In genomic region chr11:61602775-61603569, GRCh38 we compare ENCODE assay signal across 9 cellular contexts. TPM values are rescaled to one million over a fixed set of nuclear protein-coding genes. Genes with fewer than 3 reads are reported as not detected.
DNase-seq lines count a peak whose midpoint lies in the region; ATAC-seq and TF ChIP-seq lines count a peak whose summit lies in the region.
"Had no signal": no experiment of that assay in that cellular context is flagged by ENCODE, and none has a peak within 500 bp of the region (broad histone marks: within the 10 kb centered on the region; RNA-seq: fewer than 3 reads in every experiment).

No MANE protein-coding gene starts in this region.

- no peaks in the 10 kb centered on the region; the same call in 1 of the 2 replicates for H3K27me3 ChIP-seq in SK-N-SH (ENCODE audit: insufficient read depth)
- H3K27me3 ChIP-seq in smooth muscle cell (ENCODE audit: low read depth): no peaks in the 10 kb centered on the region

- 8% methylated on average over 3 of the region's 20 CpGs for WGBS in SK-N-SH (ENCODE audit: low lambda C conversion rate)
- WGBS in smooth muscle cell (ENCODE audit: low lambda C conversion rate): 18% methylated on average over 19 of the region's 20 CpGs

- no peak overlapping the region; a peak in 1 of 4 replicates for H3K4me3 ChIP-seq in SK-N-SH (ENCODE audit: low read depth in 2 of 2, low read length in 1 of 2)
- H3K4me3 ChIP-seq in smooth muscle cell: no peak overlapping the region

- H3K27me3 Mint-ChIP-seq in activated CD4-positive, alpha-beta T cell treated with anti-CD3 and anti-CD28 coated beads, Interleukin-2, amount 10 ng/mL, durations not matched to agents 7 days and 5 days: peaks cover 11% of the 10 kb centered on the region

- no peak for TF ChIP-seq EP300 in SK-N-SH (IDR thresholded peaks at IDR 0.05; ENCODE audit: borderline replicate concordance in 1 of 2, low read depth in 1 of 2, low read length in 1 of 2)

- H3K9me3 ChIP-seq in SK-N-SH (no peaks in the 10 kb centered on the region), smooth muscle cell (replicated peaks; ENCODE audit: low read depth) (no peaks in the 10 kb centered on the region)

- no peak overlapping the region for H3K9ac ChIP-seq in SK-N-SH
- no peak overlapping the region for H3K9ac ChIP-seq in smooth muscle cell (ENCODE audit: low read depth)

- H2AFZ ChIP-seq in SK-N-SH (ENCODE audit: low read depth) (no peak overlapping the region), smooth muscle cell (ENCODE audit: low read depth) (no peak overlapping the region)

- H3K4me2 ChIP-seq in SK-N-SH: peak overlapping the region; percentile 21; the same call in 1 of the 2 replicates
- H3K4me2 ChIP-seq in smooth muscle cell: peak overlapping the region; percentile 76

- peaks cover 9 to 44% of the 10 kb centered on the region in 2 experiments; a peak in 2 of 4 replicates for H3K4me1 ChIP-seq in SK-N-SH (ENCODE audit: control insufficient read depth in 1 of 2, insufficient read depth in 2 of 2, low read depth in 1 of 2, low read length in 1 of 2)
- peaks cover 17% of the 10 kb centered on the region for H3K4me1 ChIP-seq in smooth muscle cell (ENCODE audit: low read depth)

- H3K9me3 Mint-ChIP-seq in activated CD4-positive, alpha-beta T cell treated with anti-CD3 and anti-CD28 coated beads, Interleukin-2, amount 10 ng/mL, durations not matched to agents 7 days and 5 days: no peaks in the 10 kb centered on the region
- H3K9me3 Mint-ChIP-seq: stimulated activated naive CD8-positive, alpha-beta T cell treated with anti-CD3 and anti-CD28 coated beads, Interleukin-15, Interleukin-2, amounts not matched to agents 100 ng/mL and 50 ng/mL, for 24 hours had no signal

- no peak overlapping the region for H3K27ac Mint-ChIP-seq in activated CD4-positive, alpha-beta T cell treated with anti-CD3 and anti-CD28 coated beads, Interleukin-2, amount 10 ng/mL, durations not matched to agents 7 days and 5 days
- H3K27ac Mint-ChIP-seq: stimulated activated naive CD8-positive, alpha-beta T cell treated with anti-CD3 and anti-CD28 coated beads, Interleukin-15, Interleukin-2, amounts not matched to agents 100 ng/mL and 50 ng/mL, for 24 hours had no signal

- no peaks in the 10 kb centered on the region for H4K20me1 ChIP-seq in SK-N-SH (ENCODE audit: insufficient read depth)
- H4K20me1 ChIP-seq in smooth muscle cell (ENCODE audit: low read depth): no peaks in the 10 kb centered on the region

- H3F3A ChIP-seq in SK-N-SH (replicated peaks; ENCODE audit: insufficient read depth) (no peaks in the 10 kb centered on the region), smooth muscle cell (ENCODE audit: low read depth) (peaks cover 13% of the 10 kb centered on the region)

- H3K36me3 Mint-ChIP-seq in activated CD4-positive, alpha-beta T cell treated with anti-CD3 and anti-CD28 coated beads, Interleukin-2, amount 10 ng/mL, durations not matched to agents 7 days and 5 days (ENCODE audit: low read depth): no peaks in the 10 kb centered on the region

- ATAC-seq in Right ventricle myocardium superior (ENCODE audit: poor library complexity): peak; percentile 89

- H3K4me1 Mint-ChIP-seq in activated CD4-positive, alpha-beta T cell treated with anti-CD3 and anti-CD28 coated beads, Interleukin-2, amount 10 ng/mL, durations not matched to agents 7 days and 5 days: no peaks in the 10 kb centered on the region

- CTCF ChIA-PET in SK-N-SH (lab: Yijun Ruan, JAX): interaction anchor here (1.0 to 1.7 kb wide), 7 partner anchors 14 to 157 kb away, joined by 3 to 6 read pairs (median 4); no protein-coding TSS in a partner anchor
- CTCF ChIA-PET in activated CD4-positive, alpha-beta T cell treated with anti-CD3 and anti-CD28 coated beads, Interleukin-2, amount 10 ng/mL, durations not matched to agents 7 days and 5 days (lab: Charles Lee): no interaction called here

- no peak for TF ChIP-seq CTCF in SK-N-SH (IDR thresholded peaks at IDR 0.05)
- TF ChIP-seq CTCF in smooth muscle cell (IDR thresholded peaks at IDR 0.05; ENCODE audit: borderline replicate concordance, insufficient read depth, poor library complexity, severe bottlenecking): no peak

- H3K4me3 Mint-ChIP-seq in activated CD4-positive, alpha-beta T cell treated with anti-CD3 and anti-CD28 coated beads, Interleukin-2, amount 10 ng/mL, durations not matched to agents 7 days and 5 days: no peak overlapping the region
- H3K4me3 Mint-ChIP-seq: stimulated activated naive CD8-positive, alpha-beta T cell treated with anti-CD3 and anti-CD28 coated beads, Interleukin-15, Interleukin-2, amounts not matched to agents 100 ng/mL and 50 ng/mL, for 24 hours had no signal

- TF ChIP-seq RAD21 in SK-N-SH (IDR thresholded peaks at IDR 0.05; ENCODE audit: low read length): no peak

- POLR2A ChIA-PET in SK-N-SH (lab: Yijun Ruan, JAX): interaction anchor here (1.1 to 1.2 kb wide), 2 partner anchors 16 to 173 kb away, joined by 3 read pairs; partner anchors contain the start of genes CPSF7 and SDHAF2
- POLR2A ChIA-PET in activated CD4-positive, alpha-beta T cell treated with anti-CD3 and anti-CD28 coated beads, Interleukin-2, amount 10 ng/mL, durations not matched to agents 7 days and 5 days (lab: Charles Lee): no interaction called here

- no peaks in the 10 kb centered on the region for H3K9me2 ChIP-seq in SK-N-SH

- H3K36me3 ChIP-seq in SK-N-SH (replicated peaks in 1 of 2; ENCODE audit: control insufficient read depth in 1 of 2, insufficient read depth in 2 of 2, low read length in 1 of 2) (no peaks in the 10 kb centered on the region), smooth muscle cell (ENCODE audit: low read depth) (no peaks in the 10 kb centered on the region)

- DNase-seq in H4 (ENCODE audit: low spot score): peak; percentile 88
- peak; percentile 89 for DNase-seq in SK-N-SH
- DNase-seq in Right ventricle myocardium superior: peak; percentile 78
- peak; percentile 44 for DNase-seq in smooth muscle cell (lab: John Stamatoyannopoulos, UW; ENCODE audit: unreplicated experiment)
- DNase-seq in effector CD4-positive, alpha-beta T cell: no peak
- no peak for DNase-seq in KG1 (lab: John Stamatoyannopoulos, UW)
- no peak for DNase-seq in activated CD4-positive, alpha-beta T cell treated with anti-CD3 and anti-CD28 coated beads, Interleukin-2, amount 10 ng/mL, durations not matched to agents 7 days and 5 days
- DNase-seq in NCI-H1930 (lab: John Stamatoyannopoulos, UW): no peak

- no peaks in the 10 kb centered on the region for H3K79me2 ChIP-seq in SK-N-SH (ENCODE audit: insufficient read depth)
- H3K79me2 ChIP-seq in smooth muscle cell (ENCODE audit: low read depth): no peaks in the 10 kb centered on the region

- H3K27ac ChIP-seq in SK-N-SH (ENCODE audit: low read depth in 2 of 2, low read length in 1 of 2) (peak overlapping the region in 1 of 2 experiments; percentile 76; a peak in 2 of 4 replicates), smooth muscle cell (ENCODE audit: low read depth) (peak overlapping the region; percentile 51)

- intact Hi-C loops in Right ventricle myocardium superior (cut with DNase I): no loop called here

TF ChIP-seq in SK-N-SH, 30 proteins besides CTCF, POLR2A, EP300 and RAD21 (continues in another document):
- TF ChIP-seq MEF2A (IDR thresholded peaks at IDR 0.05; ENCODE audit: borderline replicate concordance, low read depth) (no peak), FOXM1 (IDR thresholded peaks at IDR 0.05; ENCODE audit: low read depth) (no peak), SMC3 (IDR thresholded peaks at IDR 0.05; ENCODE audit: low read depth, low read length) (no peak), TAF1 (IDR thresholded peaks at IDR 0.05; ENCODE audit: borderline replicate concordance, low read depth, low read length) (no peak), FOSL2 (IDR thresholded peaks at IDR 0.05; ENCODE audit: borderline replicate concordance, low read depth) (peak; percentile 29; the same call in 1 of the 2 replicates), RXRA (IDR thresholded peaks at IDR 0.05; ENCODE audit: borderline replicate concordance, low read depth) (no peak), TCF12 (IDR thresholded peaks at IDR 0.05) (peak; percentile 92), ZBTB33 (IDR thresholded peaks at IDR 0.05; ENCODE audit: borderline replicate concordance, low read depth) (no peak)

RNA-seq across cellular contexts. Expression of gene SYT7, which starts 22.1 kb away (rescaled TPM):
- 1.9 and 10.8 TPM in 2 replicates for total RNA-seq in H4 (2014; rRNA removed; shearing (Covaris generic))
- polyA plus RNA-seq in SK-N-SH (2012; rRNA removed) (1.1 and 1.4 TPM in 2 replicates), smooth muscle cell (0.79 and 4.8 TPM in 2 replicates)
- 1.5 and 3.4 TPM in 2 replicates for polyA plus RNA-seq in SK-N-SH (2012; cell fraction: cytosol; rRNA removed)
- 1.9 and 3.2 TPM in 2 replicates for polyA plus RNA-seq in SK-N-SH (2012; cell fraction: nucleus; rRNA removed)
- total RNA-seq in Right ventricle myocardium superior (23.7 TPM), smooth muscle cell (3.7 and 4.0 TPM in 2 replicates)
- not detected for total RNA-seq in activated CD4-positive, alpha-beta T cell treated with anti-CD3 and anti-CD28 coated beads, Interleukin-2, amount 10 ng/mL, durations not matched to agents 7 days and 5 days

Comparison
In these comparisons a context has a peak if more than half of its experiments do, and no peak if none do; other contexts are left out.
1. DNase-seq: peak in H4 (single experiment), SK-N-SH (single experiment), Right ventricle myocardium superior (single experiment) and smooth muscle cell (single experiment); none in effector CD4-positive, alpha-beta T cell (single experiment), KG1 (single experiment), activated CD4-positive, alpha-beta T cell treated with anti-CD3 and anti-CD28 coated beads, Interleukin-2, amount 10 ng/mL, durations not matched to agents 7 days and 5 days (single experiment) and NCI-H1930 (0 of 2).